In genomic region chr5:171647043-171647899, GRCh38 we compare ENCODE assay signal across 11 cellular contexts.
A peak's percentile ranks its signal among the peaks of the same experiment; 100 is the strongest.
DNase-seq lines count a peak whose midpoint lies in the region; TF ChIP-seq lines count a peak whose summit lies in the region.
"Had no signal": no experiment of that assay in that cellular context is flagged by ENCODE, and none has a peak within 500 bp of the region (broad histone marks: within the 10 kb centered on the region; RNA-seq: fewer than 3 reads in every experiment).

No MANE protein-coding gene starts in this region.

- no peaks in the 10 kb centered on the region for H3K36me3 ChIP-seq in CD8-positive, alpha-beta memory T cell (ENCODE audit: insufficient read depth, low read length)

- TF ChIP-seq CTCF in CD14-positive monocyte (IDR thresholded peaks at IDR 0.05), result no peak

- H3K27ac ChIP-seq in CD8-positive, alpha-beta memory T cell (ENCODE audit: low read depth, low read length), result no peak overlapping the region

- DNase-seq in CD14-positive monocyte (ENCODE audit: low spot score) (peak; percentile 57), LoVo (ENCODE audit: low spot score) (peak; percentile 16), islet precursor cell (peak; percentile 90), NCI-H2029 treated with DMSO at 0.1 percent for 48 hours (lab: John Stamatoyannopoulos, UW) (no peak), NCI-H774 (lab: John Stamatoyannopoulos, UW) (no peak)
- peak; percentile 34 for DNase-seq in activated CD4-positive, alpha-beta memory T cell treated with anti-CD3 and anti-CD28 coated beads, Interleukin-2, amount 10 ng/mL, durations not matched to agents 7 days and 5 days
- DNase-seq in CD8-positive, alpha-beta memory T cell, result no peak
- DNase-seq in activated naive CD4-positive, alpha-beta T cell treated with Interleukin-2 at 50 U/mL for 16 hours, result no peak
- DNase-seq: effector CD8-positive, alpha-beta T cell; NCI-H1436 had no signal

- POLR2A ChIA-PET in activated CD4-positive, alpha-beta memory T cell treated with anti-CD3 and anti-CD28 coated beads, Interleukin-2, amount 10 ng/mL, durations not matched to agents 7 days and 5 days (lab: Charles Lee), result no interaction called here
- POLR2A ChIA-PET in CD8-positive, alpha-beta memory T cell (lab: Charles Lee), result no interaction called here

- H3K9me3 Mint-ChIP-seq in CD14-positive monocyte, result no peaks in the 10 kb centered on the region
- H3K9me3 Mint-ChIP-seq in activated CD4-positive, alpha-beta memory T cell treated with anti-CD3 and anti-CD28 coated beads, Interleukin-2, amount 10 ng/mL, durations not matched to agents 7 days and 5 days, result no peaks in the 10 kb centered on the region
- no peaks in the 10 kb centered on the region for H3K9me3 Mint-ChIP-seq in CD8-positive, alpha-beta memory T cell
- H3K9me3 Mint-ChIP-seq: neural crest cell had no signal

- peaks cover 11% of the 10 kb centered on the region for H3K4me1 Mint-ChIP-seq in CD14-positive monocyte
- H3K4me1 Mint-ChIP-seq in activated CD4-positive, alpha-beta memory T cell treated with anti-CD3 and anti-CD28 coated beads, Interleukin-2, amount 10 ng/mL, durations not matched to agents 7 days and 5 days, result peaks cover 9% of the 10 kb centered on the region
- no peaks in the 10 kb centered on the region for H3K4me1 Mint-ChIP-seq in CD8-positive, alpha-beta memory T cell

- H3K4me1 ChIP-seq in CD8-positive, alpha-beta memory T cell (ENCODE audit: insufficient read depth, low read length), result no peaks in the 10 kb centered on the region

- H3K27me3 ChIP-seq in CD8-positive, alpha-beta memory T cell (ENCODE audit: insufficient read depth, low read length, poor library complexity, severe bottlenecking), result no peaks in the 10 kb centered on the region

- no peaks in the 10 kb centered on the region for H3K9me3 ChIP-seq in CD8-positive, alpha-beta memory T cell (ENCODE audit: low read length)

- H3K4me3 Mint-ChIP-seq in CD14-positive monocyte, result no peak overlapping the region
- no peak overlapping the region for H3K4me3 Mint-ChIP-seq in activated CD4-positive, alpha-beta memory T cell treated with anti-CD3 and anti-CD28 coated beads, Interleukin-2, amount 10 ng/mL, durations not matched to agents 7 days and 5 days
- no peak overlapping the region for H3K4me3 Mint-ChIP-seq in CD8-positive, alpha-beta memory T cell
- H3K4me3 Mint-ChIP-seq: neural crest cell had no signal

- peaks cover 0 to 6% (median 5%) of the 10 kb centered on the region in 3 donors for H3K27me3 Mint-ChIP-seq in CD14-positive monocyte (ENCODE audit: low read depth in 3 of 3)
- H3K27me3 Mint-ChIP-seq in activated CD4-positive, alpha-beta memory T cell treated with anti-CD3 and anti-CD28 coated beads, Interleukin-2, amount 10 ng/mL, durations not matched to agents 7 days and 5 days, result peaks cover 12% of the 10 kb centered on the region
- H3K27me3 Mint-ChIP-seq in CD8-positive, alpha-beta memory T cell, result peaks cover 13 to 15% of the 10 kb centered on the region in 2 donors

- H3K27ac Mint-ChIP-seq in CD14-positive monocyte, result no peak overlapping the region
- H3K27ac Mint-ChIP-seq in activated CD4-positive, alpha-beta memory T cell treated with anti-CD3 and anti-CD28 coated beads, Interleukin-2, amount 10 ng/mL, durations not matched to agents 7 days and 5 days, result no peak overlapping the region
- H3K27ac Mint-ChIP-seq in CD8-positive, alpha-beta memory T cell, result no peak overlapping the region

- H3K36me3 Mint-ChIP-seq in CD14-positive monocyte, result no peaks in the 10 kb centered on the region
- H3K36me3 Mint-ChIP-seq in activated CD4-positive, alpha-beta memory T cell treated with anti-CD3 and anti-CD28 coated beads, Interleukin-2, amount 10 ng/mL, durations not matched to agents 7 days and 5 days (ENCODE audit: low read depth), result no peaks in the 10 kb centered on the region
- H3K36me3 Mint-ChIP-seq in CD8-positive, alpha-beta memory T cell, result no peaks in the 10 kb centered on the region

- no peak overlapping the region for H3K4me3 ChIP-seq in CD8-positive, alpha-beta memory T cell (ENCODE audit: low read length)

- CTCF ChIA-PET in activated CD4-positive, alpha-beta memory T cell treated with anti-CD3 and anti-CD28 coated beads, Interleukin-2, amount 10 ng/mL, durations not matched to agents 7 days and 5 days (lab: Charles Lee), result no interaction called here
- CTCF ChIA-PET in CD8-positive, alpha-beta memory T cell (lab: Charles Lee), result no interaction called here

- intact Hi-C loops in CD14-positive monocyte (cut with micrococcal nuclease), result no loop called here

Comparison
In these comparisons a context has a peak if more than half of its experiments do, and no peak if none do; other contexts are left out.
1. DNase-seq: peak in CD14-positive monocyte (single experiment), LoVo (single experiment), activated CD4-positive, alpha-beta memory T cell treated with anti-CD3 and anti-CD28 coated beads, Interleukin-2, amount 10 ng/mL, durations not matched to agents 7 days and 5 days (single experiment) and islet precursor cell (single experiment); none in CD8-positive, alpha-beta memory T cell (0 of 5), activated naive CD4-positive, alpha-beta T cell treated with Interleukin-2 at 50 U/mL for 16 hours (single experiment), NCI-H2029 treated with DMSO at 0.1 percent for 48 hours (single experiment) and NCI-H774 (single experiment).